ENCODE assay signal across 13 cellular contexts in genomic region chr4:27081675-27082579, GRCh38.
DNase-seq lines count a peak whose midpoint lies in the region; ATAC-seq and TF ChIP-seq lines count a peak whose summit lies in the region.
"Had no signal": no experiment of that assay in that cellular context is flagged by ENCODE, and none has a peak within 500 bp of the region (broad histone marks: within the 10 kb centered on the region; RNA-seq: fewer than 3 reads in every experiment).

No MANE protein-coding gene starts in this region.

- CTCF ChIA-PET in Calu3 (lab: Charles Lee): no interaction called here

- intact Hi-C loops in Calu3 (cut with micrococcal nuclease; ENCODE audit: unreplicated experiment): no loop called here

- H3K9me3 ChIP-seq in endodermal cell (ENCODE audit: control insufficient read depth, low read length) (no peaks in the 10 kb centered on the region), suprapubic skin (no peaks in the 10 kb centered on the region)

- no peak overlapping the region for H3K9ac ChIP-seq in endodermal cell (ENCODE audit: extremely low read depth, low read length, poor library complexity, severe bottlenecking)
- H3K9ac ChIP-seq: BLaER1 treated with 17β-estradiol and CSF1 and Interleukin-3, amounts not matched to agents 10 nM and 100 nM had no signal

- BruUV-seq in Calu3 (replicated peaks; lab: Mats Ljungman, UMichigan): no TSS peak

- no peaks in the 10 kb centered on the region for H3K36me3 ChIP-seq in endodermal cell (ENCODE audit: control insufficient read depth, insufficient read depth, low read length)
- H3K36me3 ChIP-seq in suprapubic skin: no peaks in the 10 kb centered on the region
- H3K36me3 ChIP-seq: BLaER1 treated with 17β-estradiol and CSF1 and Interleukin-3, amounts not matched to agents 10 nM and 100 nM had no signal

- H3K36me3 Mint-ChIP-seq in endodermal cell (ENCODE audit: low read depth) (no peaks in the 10 kb centered on the region), Calu3 (ENCODE audit: insufficient read depth, unreplicated experiment) (no peaks in the 10 kb centered on the region)
- H3K36me3 Mint-ChIP-seq: brain had no signal

- H3K4me1 ChIP-seq in endodermal cell (ENCODE audit: control insufficient read depth, insufficient read depth, low read length) (no peaks in the 10 kb centered on the region), suprapubic skin (peaks cover 15% of the 10 kb centered on the region)
- H3K4me1 ChIP-seq: BLaER1 treated with 17β-estradiol and CSF1 and Interleukin-3, amounts not matched to agents 10 nM and 100 nM had no signal

- H3K9me3 Mint-ChIP-seq in endodermal cell: no peaks in the 10 kb centered on the region
- peaks cover 2% of the 10 kb centered on the region for H3K9me3 Mint-ChIP-seq in Calu3 (ENCODE audit: low read depth, unreplicated experiment)

- no peak overlapping the region for H3K27ac Mint-ChIP-seq in endodermal cell
- no peak overlapping the region for H3K27ac Mint-ChIP-seq in Calu3 (ENCODE audit: unreplicated experiment)

- H3K4me3 Mint-ChIP-seq in endodermal cell (no peak overlapping the region), Calu3 (ENCODE audit: low read depth, unreplicated experiment) (no peak overlapping the region)
- H3K4me3 Mint-ChIP-seq: brain had no signal

- H3K27me3 Mint-ChIP-seq in endodermal cell (ENCODE audit: insufficient read depth) (peaks cover 38% of the 10 kb centered on the region), Calu3 (ENCODE audit: unreplicated experiment) (no peaks in the 10 kb centered on the region)

- no peak for TF ChIP-seq POLR2A in suprapubic skin (IDR thresholded peaks at IDR 0.05)

- 91 to 92% methylated on average over 5 of the region's 6 CpGs for WGBS in endodermal cell (ENCODE audit: insufficient coverage in 1 of 2, insufficient read length in 1 of 2), 2 experiments
- WGBS in suprapubic skin: 50% methylated on average over 6 of the region's 6 CpGs

- H3K4me1 Mint-ChIP-seq in endodermal cell (peaks cover 17% of the 10 kb centered on the region), Calu3 (ENCODE audit: low read depth, unreplicated experiment) (no peaks in the 10 kb centered on the region)

- H3K27me3 ChIP-seq in endodermal cell (ENCODE audit: control insufficient read depth, insufficient read depth, low read length, poor library complexity, severe bottlenecking) (peaks cover 29% of the 10 kb centered on the region), suprapubic skin (peaks cover 20% of the 10 kb centered on the region)

- ATAC-seq in GM18867 (IDR thresholded peaks at IDR 0.05; ENCODE audit: unreplicated experiment): peak; percentile 69
- ATAC-seq in GM21515 (IDR thresholded peaks at IDR 0.05; ENCODE audit: unreplicated experiment): peak; percentile 70
- ATAC-seq in HG03095 (IDR thresholded peaks at IDR 0.05; ENCODE audit: unreplicated experiment): peak; percentile 71

- peak; percentile 13 for DNase-seq in endodermal cell
- no peak for DNase-seq in suprapubic skin (ENCODE audit: low spot score in 2 of 2)
- no peak for DNase-seq in Calu3
- no peak for DNase-seq in SW 1271 (lab: John Stamatoyannopoulos, UW)
- no peak for DNase-seq in DMS79 treated with DMSO at 0.1 percent for 48 hours (lab: John Stamatoyannopoulos, UW)
- DNase-seq: hippocampal formation, NCI-H510A treated with DMSO at 0.1 percent for 48 hours had no signal

- no peak for TF ChIP-seq CTCF in endodermal cell (conservative IDR thresholded peaks at IDR 0.05)
- TF ChIP-seq CTCF in suprapubic skin (IDR thresholded peaks at IDR 0.05): no peak
- TF ChIP-seq CTCF in Calu3 (IDR thresholded peaks at IDR 0.05; ENCODE audit: unreplicated experiment): no peak

- H3K4me3 ChIP-seq in endodermal cell (ENCODE audit: low read length) (no peak overlapping the region), suprapubic skin (no peak overlapping the region)
- H3K4me3 ChIP-seq: BLaER1 treated with 17β-estradiol and CSF1 and Interleukin-3, amounts not matched to agents 10 nM and 100 nM; lung had no signal

- TF ChIP-seq EP300 in suprapubic skin (IDR thresholded peaks at IDR 0.05): no peak

- H3K27ac ChIP-seq in endodermal cell (ENCODE audit: low read depth, low read length): no peak overlapping the region
- no peak overlapping the region for H3K27ac ChIP-seq in suprapubic skin
- H3K27ac ChIP-seq: BLaER1 treated with 17β-estradiol and CSF1 and Interleukin-3, amounts not matched to agents 10 nM and 100 nM had no signal
